1 cellular context compared by ENCODE assay signal in genomic region chr6:141056945-141057635, GRCh38.
A peak's percentile ranks its signal among the peaks of the same experiment; 100 is the strongest.
TF ChIP-seq lines count a peak whose summit lies in the region.

No MANE protein-coding gene starts in this region.

TF ChIP-seq in K562, 482 proteins besides CTCF, POLR2A, EP300 and RAD21:
- TF ChIP-seq MAFF (IDR thresholded peaks at IDR 0.05; ENCODE audit: low read length) (peak; percentile 13; the same call in 1 of the 2 replicates), NCOR1 (IDR thresholded peaks at IDR 0.05) (no peak), POLR3G (IDR thresholded peaks at IDR 0.05; ENCODE audit: extremely low read depth, insufficient read length, insufficient replicate concordance) (no peak), ZNF316 (IDR thresholded peaks at IDR 0.05) (0 out of 2 replicates have a peak, but pooled peaks have one; percentile 5), POU5F1 (IDR thresholded peaks at IDR 0.05; ENCODE audit: borderline replicate concordance, low read depth, low read length, partially characterized antibody) (no peak), PCBP1 (IDR thresholded peaks at IDR 0.05; ENCODE audit: low read depth, low read length, poor library complexity, severe bottlenecking) (no peak), NKRF (IDR thresholded peaks at IDR 0.05; ENCODE audit: borderline replicate concordance) (no peak), ZNF766 (CRISPR knock-in tag; conservative IDR thresholded peaks at IDR 0.05) (no peak), EP400 (IDR thresholded peaks at IDR 0.05) (no peak), STAT5A (IDR thresholded peaks at IDR 0.05; ENCODE audit: borderline replicate concordance, low read length) (no peak), SMARCE1 (IDR thresholded peaks at IDR 0.05) (no peak), NR2C2 (CRISPR knock-in tag; IDR thresholded peaks at IDR 0.05) (no peak), NR2C2 (tag; IDR thresholded peaks at IDR 0.05) (no peak)
- TF ChIP-seq, protein P1, sequence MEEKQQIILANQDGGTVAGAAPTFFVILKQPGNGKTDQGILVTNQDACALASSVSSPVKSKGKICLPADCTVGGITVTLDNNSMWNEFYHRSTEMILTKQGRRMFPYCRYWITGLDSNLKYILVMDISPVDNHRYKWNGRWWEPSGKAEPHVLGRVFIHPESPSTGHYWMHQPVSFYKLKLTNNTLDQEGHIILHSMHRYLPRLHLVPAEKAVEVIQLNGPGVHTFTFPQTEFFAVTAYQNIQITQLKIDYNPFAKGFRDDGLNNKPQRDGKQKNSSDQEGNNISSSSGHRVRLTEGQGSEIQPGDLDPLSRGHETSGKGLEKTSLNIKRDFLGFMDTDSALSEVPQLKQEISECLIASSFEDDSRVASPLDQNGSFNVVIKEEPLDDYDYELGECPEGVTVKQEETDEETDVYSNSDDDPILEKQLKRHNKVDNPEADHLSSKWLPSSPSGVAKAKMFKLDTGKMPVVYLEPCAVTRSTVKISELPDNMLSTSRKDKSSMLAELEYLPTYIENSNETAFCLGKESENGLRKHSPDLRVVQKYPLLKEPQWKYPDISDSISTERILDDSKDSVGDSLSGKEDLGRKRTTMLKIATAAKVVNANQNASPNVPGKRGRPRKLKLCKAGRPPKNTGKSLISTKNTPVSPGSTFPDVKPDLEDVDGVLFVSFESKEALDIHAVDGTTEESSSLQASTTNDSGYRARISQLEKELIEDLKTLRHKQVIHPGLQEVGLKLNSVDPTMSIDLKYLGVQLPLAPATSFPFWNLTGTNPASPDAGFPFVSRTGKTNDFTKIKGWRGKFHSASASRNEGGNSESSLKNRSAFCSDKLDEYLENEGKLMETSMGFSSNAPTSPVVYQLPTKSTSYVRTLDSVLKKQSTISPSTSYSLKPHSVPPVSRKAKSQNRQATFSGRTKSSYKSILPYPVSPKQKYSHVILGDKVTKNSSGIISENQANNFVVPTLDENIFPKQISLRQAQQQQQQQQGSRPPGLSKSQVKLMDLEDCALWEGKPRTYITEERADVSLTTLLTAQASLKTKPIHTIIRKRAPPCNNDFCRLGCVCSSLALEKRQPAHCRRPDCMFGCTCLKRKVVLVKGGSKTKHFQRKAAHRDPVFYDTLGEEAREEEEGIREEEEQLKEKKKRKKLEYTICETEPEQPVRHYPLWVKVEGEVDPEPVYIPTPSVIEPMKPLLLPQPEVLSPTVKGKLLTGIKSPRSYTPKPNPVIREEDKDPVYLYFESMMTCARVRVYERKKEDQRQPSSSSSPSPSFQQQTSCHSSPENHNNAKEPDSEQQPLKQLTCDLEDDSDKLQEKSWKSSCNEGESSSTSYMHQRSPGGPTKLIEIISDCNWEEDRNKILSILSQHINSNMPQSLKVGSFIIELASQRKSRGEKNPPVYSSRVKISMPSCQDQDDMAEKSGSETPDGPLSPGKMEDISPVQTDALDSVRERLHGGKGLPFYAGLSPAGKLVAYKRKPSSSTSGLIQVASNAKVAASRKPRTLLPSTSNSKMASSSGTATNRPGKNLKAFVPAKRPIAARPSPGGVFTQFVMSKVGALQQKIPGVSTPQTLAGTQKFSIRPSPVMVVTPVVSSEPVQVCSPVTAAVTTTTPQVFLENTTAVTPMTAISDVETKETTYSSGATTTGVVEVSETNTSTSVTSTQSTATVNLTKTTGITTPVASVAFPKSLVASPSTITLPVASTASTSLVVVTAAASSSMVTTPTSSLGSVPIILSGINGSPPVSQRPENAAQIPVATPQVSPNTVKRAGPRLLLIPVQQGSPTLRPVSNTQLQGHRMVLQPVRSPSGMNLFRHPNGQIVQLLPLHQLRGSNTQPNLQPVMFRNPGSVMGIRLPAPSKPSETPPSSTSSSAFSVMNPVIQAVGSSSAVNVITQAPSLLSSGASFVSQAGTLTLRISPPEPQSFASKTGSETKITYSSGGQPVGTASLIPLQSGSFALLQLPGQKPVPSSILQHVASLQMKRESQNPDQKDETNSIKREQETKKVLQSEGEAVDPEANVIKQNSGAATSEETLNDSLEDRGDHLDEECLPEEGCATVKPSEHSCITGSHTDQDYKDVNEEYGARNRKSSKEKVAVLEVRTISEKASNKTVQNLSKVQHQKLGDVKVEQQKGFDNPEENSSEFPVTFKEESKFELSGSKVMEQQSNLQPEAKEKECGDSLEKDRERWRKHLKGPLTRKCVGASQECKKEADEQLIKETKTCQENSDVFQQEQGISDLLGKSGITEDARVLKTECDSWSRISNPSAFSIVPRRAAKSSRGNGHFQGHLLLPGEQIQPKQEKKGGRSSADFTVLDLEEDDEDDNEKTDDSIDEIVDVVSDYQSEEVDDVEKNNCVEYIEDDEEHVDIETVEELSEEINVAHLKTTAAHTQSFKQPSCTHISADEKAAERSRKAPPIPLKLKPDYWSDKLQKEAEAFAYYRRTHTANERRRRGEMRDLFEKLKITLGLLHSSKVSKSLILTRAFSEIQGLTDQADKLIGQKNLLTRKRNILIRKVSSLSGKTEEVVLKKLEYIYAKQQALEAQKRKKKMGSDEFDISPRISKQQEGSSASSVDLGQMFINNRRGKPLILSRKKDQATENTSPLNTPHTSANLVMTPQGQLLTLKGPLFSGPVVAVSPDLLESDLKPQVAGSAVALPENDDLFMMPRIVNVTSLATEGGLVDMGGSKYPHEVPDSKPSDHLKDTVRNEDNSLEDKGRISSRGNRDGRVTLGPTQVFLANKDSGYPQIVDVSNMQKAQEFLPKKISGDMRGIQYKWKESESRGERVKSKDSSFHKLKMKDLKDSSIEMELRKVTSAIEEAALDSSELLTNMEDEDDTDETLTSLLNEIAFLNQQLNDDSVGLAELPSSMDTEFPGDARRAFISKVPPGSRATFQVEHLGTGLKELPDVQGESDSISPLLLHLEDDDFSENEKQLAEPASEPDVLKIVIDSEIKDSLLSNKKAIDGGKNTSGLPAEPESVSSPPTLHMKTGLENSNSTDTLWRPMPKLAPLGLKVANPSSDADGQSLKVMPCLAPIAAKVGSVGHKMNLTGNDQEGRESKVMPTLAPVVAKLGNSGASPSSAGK (IDR thresholded peaks at IDR 0.05) = no peak
TF ChIP-seq in K562: peak in this region for 2.
